27 cellular contexts compared by ENCODE assay signal in genomic region chr1:62011007-62011406, GRCh38.
"Had no signal": no experiment of that assay in that cellular context is flagged by ENCODE, and none has a peak within 500 bp of the region (broad histone marks: within the 10 kb centered on the region; RNA-seq: fewer than 3 reads in every experiment).

No MANE protein-coding gene starts in this region.

- H3K36me3 ChIP-seq: neural progenitor cell, neutrophil, sigmoid colon, tibial nerve, upper lobe of left lung, vagina had no signal

- H3K27me3 ChIP-seq: neural progenitor cell, neutrophil, sigmoid colon, tibial nerve, upper lobe of left lung, vagina had no signal

- DNase-seq: hippocampal formation; kidney glomerular epithelial cell; left cardiac atrium; left ventricle myocardium inferior; mesendoderm; naive B cell; natural killer cell; nephron progenitor cell; occipital lobe; retina; right cardiac atrium; sigmoid colon; stimulated activated CD4-positive, alpha-beta T cell treated with anti-CD3 and anti-CD28 coated beads, Interleukin-1b, Interleukin-23, amount 100 ng/mL, for 48 hours; stimulated activated CD4-positive, alpha-beta T cell treated with anti-CD3 and anti-CD28 coated beads, Interleukin-2, amount 100 ng/mL, for 48 hours; stimulated activated CD4-positive, alpha-beta T cell treated with anti-CD3 and anti-CD28 coated beads, Interleukin-4, amount 100 ng/mL, for 4 hours; stimulated activated CD8-positive, alpha-beta memory T cell treated with anti-CD3 and anti-CD28 coated beads, Interleukin-4, amount 100 ng/mL, for 48 hours; stimulated activated naive CD4-positive, alpha-beta T cell treated with Interleukin-2 at 50 U/mL for 16 hours; stimulated activated naive CD8-positive, alpha-beta T cell treated with anti-CD3 and anti-CD28 coated beads, Interleukin-15, amount 100 ng/mL, for 72 hours; substantia nigra; upper lobe of left lung had no signal

- H3K4me2 ChIP-seq: neural progenitor cell, smooth muscle cell had no signal

- H3K9ac ChIP-seq: neural progenitor cell had no signal

- H3K4me3 ChIP-seq: left ventricle myocardium inferior, lung, neural progenitor cell, sigmoid colon, smooth muscle cell, tibial nerve, upper lobe of left lung, vagina had no signal

- H3K4me1 ChIP-seq: neural progenitor cell, sigmoid colon, vagina had no signal

- ATAC-seq: left cardiac atrium; natural killer cell; right cardiac atrium; stimulated activated memory B cell treated with anti-CD40 and anti-IgM and Interleukin-4, amounts not matched to agents 10 μg/mL and 1 μg/mL and 100 μg/mL, for 72 hours; stimulated activated naive CD8-positive, alpha-beta T cell treated with anti-CD3 and anti-CD28 coated beads, Interleukin-15, amount 100 ng/mL, for 72 hours had no signal

- H2AFZ ChIP-seq: neural progenitor cell had no signal

- H3K9me3 ChIP-seq: left ventricle myocardium inferior, neutrophil, sigmoid colon, tibial nerve, upper lobe of left lung, vagina had no signal

- H3K27ac ChIP-seq: left ventricle myocardium inferior, neural progenitor cell, neutrophil, sigmoid colon, tibial nerve, upper lobe of left lung, vagina had no signal
